1 cellular context compared by ENCODE assay signal in the genomic region with DNA sequence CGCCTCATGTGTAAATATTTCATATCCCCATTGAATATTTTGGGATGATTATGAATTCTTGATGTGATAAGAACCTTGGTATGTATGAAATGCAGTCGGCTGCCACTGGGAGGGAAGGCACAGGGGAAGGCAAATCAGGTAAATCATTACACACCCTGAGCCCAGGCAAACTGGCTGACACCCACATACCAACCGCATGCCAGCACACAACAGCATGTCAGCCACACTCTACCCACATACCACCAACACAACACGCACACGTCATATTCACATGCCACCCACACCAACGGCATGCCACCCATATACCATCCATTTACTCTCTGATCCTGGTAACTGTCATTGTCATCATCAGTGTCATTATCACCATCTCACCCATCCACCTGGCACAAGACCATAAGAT.
TF ChIP-seq lines count a peak whose summit lies in the region.

No MANE protein-coding gene starts in this region.

TF ChIP-seq in H1, 55 proteins besides CTCF, POLR2A, EP300 and RAD21 (continued from another document):
- TF ChIP-seq POLR2AphosphoS5 (IDR thresholded peaks at IDR 0.05; ENCODE audit: low read depth, low read length): no peak
- no peak for TF ChIP-seq SP4 (IDR thresholded peaks at IDR 0.05; ENCODE audit: low read length)
- no peak for TF ChIP-seq BRCA1 (IDR thresholded peaks at IDR 0.05; ENCODE audit: low read depth, low read length)
- no peak for TF ChIP-seq CTBP2 (IDR thresholded peaks at IDR 0.05; ENCODE audit: borderline replicate concordance, insufficient read depth, insufficient read length, low read length)
- no peak for TF ChIP-seq SRF (IDR thresholded peaks at IDR 0.05; ENCODE audit: low read depth, low read length)
